In genomic region chr3:44624696-44625528, GRCh38 we compare ENCODE assay signal across 8 cellular contexts. TPM values are rescaled to one million over a fixed set of nuclear protein-coding genes. Genes with fewer than 3 reads are reported as not detected.
A peak's percentile ranks its signal among the peaks of the same experiment; 100 is the strongest.
DNase-seq lines count a peak whose midpoint lies in the region; ATAC-seq, FAIRE-seq and TF ChIP-seq lines count a peak whose summit lies in the region.

Gene ZNF197, plus strand, starts transcription at chr3:44625036. Its CDS starts 4,119 bp downstream, at chr3:44629155.

- H3K4me2 ChIP-seq in keratinocyte (ENCODE audit: control insufficient read depth, extremely low read depth, insufficient read depth, low read depth, low read length): peak within 1 kb of the TSS; percentile 91

- H3K4me3 ChIP-seq in keratinocyte (ENCODE audit: control insufficient read depth in 2 of 3, extremely low read depth in 1 of 3, insufficient read depth in 2 of 3, low read depth in 1 of 3, low read length in 3 of 3): peak within 1 kb of the TSS; percentile 79 to 97 (median 91)

- H3K36me3 Mint-ChIP-seq in WTC11: no peaks in the 10 kb centered on the region

- H3K27me3 ChIP-seq in keratinocyte (ENCODE audit: control insufficient read depth, extremely low read depth, insufficient read depth, low read length): no peaks in the 10 kb centered on the region

- peak within 1 kb of the TSS; percentile 93 for H3K27ac Mint-ChIP-seq in WTC11

- FAIRE-seq in keratinocyte (lab: Jason Lieb, UNC): peak; percentile 59

- peak; percentile 83 for DNase-seq in ACHN
- DNase-seq in NCI-H2196 (lab: John Stamatoyannopoulos, UW; ENCODE audit: unreplicated experiment): peak; percentile 79
- peak; percentile 90 for DNase-seq in WTC11 (ENCODE audit: low spot score)
- DNase-seq in central memory CD4-positive, alpha-beta T cell: peak; percentile 15
- peak; percentile 36 for DNase-seq in keratinocyte (ENCODE audit: low read depth, low spot score)
- peak; percentile 48 to 57 (median 50) for DNase-seq in stimulated activated CD4-positive, alpha-beta T cell treated with anti-CD3 and anti-CD28 coated beads, Interleukin-12 subunit alpha, Interleukin-12 subunit beta, amount 100 ng/mL, for 48 hours (ENCODE audit: low read depth in 2 of 3, low spot score in 1 of 3)

- peak within 1 kb of the TSS; percentile 97 for H2AFZ ChIP-seq in keratinocyte (ENCODE audit: control insufficient read depth, low read length)

- H3K27me3 Mint-ChIP-seq in WTC11 (ENCODE audit: low read depth): no peaks in the 10 kb centered on the region

- POLR2A ChIA-PET in WTC11 (lab: Charles Lee): interaction anchor here (1.1 to 1.7 kb wide), 3 partner anchors 24 to 104 kb away, joined by 3 to 7 read pairs (median 6); partner anchors contain the start of genes ZNF35, ZNF501 and ZNF660

- TF ChIP-seq CTCF in WTC11 (IDR thresholded peaks at IDR 0.05) (no peak), keratinocyte (optimal IDR thresholded peaks at IDR 0.05 in 1 of 3, IDR thresholded peaks at IDR 0.05 in 1 of 3, conservative IDR thresholded peaks at IDR 0.05 in 1 of 3; ENCODE audit: extremely low read depth in 1 of 3, insufficient read depth in 2 of 3, low read length in 3 of 3) (peak in 1 of 3 experiments; percentile 37)

- in situ Hi-C loops in ACHN (cut with HindIII; ENCODE audit: low pct_ligation_motif_present, low pct_unique_long_range_greater_than_20kb, low sequenced_read_pairs): no loop called here

- H3K4me1 ChIP-seq in keratinocyte (ENCODE audit: control insufficient read depth, extremely low read depth, insufficient read depth, low read length): peaks cover 8% of the 10 kb centered on the region

- H3K4me3 Mint-ChIP-seq in WTC11: peak within 1 kb of the TSS; percentile 90

- no peaks in the 10 kb centered on the region for H4K20me1 ChIP-seq in keratinocyte (ENCODE audit: control insufficient read depth, extremely low read depth, insufficient read depth, low read length)

- peaks cover 37% of the 10 kb centered on the region for H3K79me2 ChIP-seq in keratinocyte (ENCODE audit: control insufficient read depth, insufficient read depth, low read length)

- H3K9me3 ChIP-seq in keratinocyte (ENCODE audit: control insufficient read depth, low read depth, low read length): no peaks in the 10 kb centered on the region

- H3K9me1 ChIP-seq in keratinocyte (ENCODE audit: control insufficient read depth, extremely low read depth, insufficient read depth, low read length): no peaks in the 10 kb centered on the region

- dilution Hi-C loops in keratinocyte (cut with MboI; ENCODE audit: extremely low pct_ligation_motif_present, low sequenced_read_pairs): no loop called here

- CTCF ChIA-PET in WTC11 (lab: Charles Lee): interaction anchor here (0.5 to 1.7 kb wide), 2 partner anchors 23 to 885 kb away, joined by 3 to 5 read pairs; partner anchors contain the start of gene ZNF35

- ATAC-seq in HG03064 (IDR thresholded peaks at IDR 0.05; ENCODE audit: low read depth, unreplicated experiment) (peak; percentile 87), WTC11 (peak; percentile 95)

- H3K4me1 Mint-ChIP-seq in WTC11: peaks cover 11% of the 10 kb centered on the region

- H3K9me3 Mint-ChIP-seq in WTC11: no peaks in the 10 kb centered on the region

- H3K36me3 ChIP-seq in keratinocyte (ENCODE audit: control insufficient read depth in 2 of 2, extremely low read depth in 1 of 2, insufficient read depth in 2 of 2, low read length in 2 of 2): peaks cover 0 to 3% of the 10 kb centered on the region in 2 experiments

- peak; percentile 69 for TF ChIP-seq POLR2A in GM18526 (IDR thresholded peaks at IDR 0.05; ENCODE audit: extremely low read depth, insufficient read length)

- H3K27ac ChIP-seq in keratinocyte (ENCODE audit: control insufficient read depth, insufficient read depth, low read length): peak within 1 kb of the TSS; percentile 72

- peak within 1 kb of the TSS; percentile 82 for H3K9ac ChIP-seq in keratinocyte (ENCODE audit: control insufficient read depth, extremely low read depth, insufficient read depth, low read length)

TF ChIP-seq in WTC11, 78 proteins besides CTCF, POLR2A, EP300 and RAD21 (continues in another document):
- TF ChIP-seq FOXP1 (CRISPR knock-in tag; IDR thresholded peaks at IDR 0.05; ENCODE audit: borderline replicate concordance) (no peak; the same call in 1 of the 2 replicates), ETV6 (CRISPR knock-in tag; IDR thresholded peaks at IDR 0.05) (peak; percentile 96; the same call in 1 of the 2 replicates), GABPB1 (CRISPR knock-in tag; IDR thresholded peaks at IDR 0.05) (peak; percentile 37; the same call in 1 of the 2 replicates), MAX (CRISPR knock-in tag; IDR thresholded peaks at IDR 0.05) (peak; percentile 64; the same call in 1 of the 2 replicates), USF2 (CRISPR knock-in tag; IDR thresholded peaks at IDR 0.05) (no peak), E2F1 (CRISPR knock-in tag; IDR thresholded peaks at IDR 0.05) (no peak), ZNF121 (CRISPR knock-in tag; IDR thresholded peaks at IDR 0.05) (peak; percentile 21; the same call in 1 of the 2 replicates), NR3C1 (CRISPR knock-in tag; conservative IDR thresholded peaks at IDR 0.05; ENCODE audit: low read depth) (no peak), KAT7 (CRISPR knock-in tag; IDR thresholded peaks at IDR 0.05; ENCODE audit: borderline replicate concordance) (peak; percentile 64; the same call in 1 of the 2 replicates), FOXJ3 (CRISPR knock-in tag; IDR thresholded peaks at IDR 0.05; ENCODE audit: borderline replicate concordance) (no peak), ELF4 (CRISPR knock-in tag; IDR thresholded peaks at IDR 0.05; ENCODE audit: low read depth) (no peak; the same call in 1 of the 2 replicates), IRF2 (CRISPR knock-in tag; IDR thresholded peaks at IDR 0.05; ENCODE audit: borderline replicate concordance, low read depth) (no peak)
- TF ChIP-seq, protein P1, sequence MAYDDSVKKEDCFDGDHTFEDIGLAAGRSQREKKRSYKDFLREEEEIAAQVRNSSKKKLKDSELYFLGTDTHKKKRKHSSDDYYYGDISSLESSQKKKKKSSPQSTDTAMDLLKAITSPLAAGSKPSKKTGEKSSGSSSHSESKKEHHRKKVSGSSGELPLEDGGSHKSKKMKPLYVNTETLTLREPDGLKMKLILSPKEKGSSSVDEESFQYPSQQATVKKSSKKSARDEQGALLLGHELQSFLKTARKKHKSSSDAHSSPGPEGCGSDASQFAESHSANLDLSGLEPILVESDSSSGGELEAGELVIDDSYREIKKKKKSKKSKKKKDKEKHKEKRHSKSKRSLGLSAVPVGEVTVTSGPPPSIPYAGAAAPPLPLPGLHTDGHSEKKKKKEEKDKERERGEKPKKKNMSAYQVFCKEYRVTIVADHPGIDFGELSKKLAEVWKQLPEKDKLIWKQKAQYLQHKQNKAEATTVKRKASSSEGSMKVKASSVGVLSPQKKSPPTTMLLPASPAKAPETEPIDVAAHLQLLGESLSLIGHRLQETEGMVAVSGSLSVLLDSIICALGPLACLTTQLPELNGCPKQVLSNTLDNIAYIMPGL (CRISPR knock-in tag; IDR thresholded peaks at IDR 0.05): peak; percentile 77; the same call in 1 of the 2 replicates
- TF ChIP-seq, protein P2, sequence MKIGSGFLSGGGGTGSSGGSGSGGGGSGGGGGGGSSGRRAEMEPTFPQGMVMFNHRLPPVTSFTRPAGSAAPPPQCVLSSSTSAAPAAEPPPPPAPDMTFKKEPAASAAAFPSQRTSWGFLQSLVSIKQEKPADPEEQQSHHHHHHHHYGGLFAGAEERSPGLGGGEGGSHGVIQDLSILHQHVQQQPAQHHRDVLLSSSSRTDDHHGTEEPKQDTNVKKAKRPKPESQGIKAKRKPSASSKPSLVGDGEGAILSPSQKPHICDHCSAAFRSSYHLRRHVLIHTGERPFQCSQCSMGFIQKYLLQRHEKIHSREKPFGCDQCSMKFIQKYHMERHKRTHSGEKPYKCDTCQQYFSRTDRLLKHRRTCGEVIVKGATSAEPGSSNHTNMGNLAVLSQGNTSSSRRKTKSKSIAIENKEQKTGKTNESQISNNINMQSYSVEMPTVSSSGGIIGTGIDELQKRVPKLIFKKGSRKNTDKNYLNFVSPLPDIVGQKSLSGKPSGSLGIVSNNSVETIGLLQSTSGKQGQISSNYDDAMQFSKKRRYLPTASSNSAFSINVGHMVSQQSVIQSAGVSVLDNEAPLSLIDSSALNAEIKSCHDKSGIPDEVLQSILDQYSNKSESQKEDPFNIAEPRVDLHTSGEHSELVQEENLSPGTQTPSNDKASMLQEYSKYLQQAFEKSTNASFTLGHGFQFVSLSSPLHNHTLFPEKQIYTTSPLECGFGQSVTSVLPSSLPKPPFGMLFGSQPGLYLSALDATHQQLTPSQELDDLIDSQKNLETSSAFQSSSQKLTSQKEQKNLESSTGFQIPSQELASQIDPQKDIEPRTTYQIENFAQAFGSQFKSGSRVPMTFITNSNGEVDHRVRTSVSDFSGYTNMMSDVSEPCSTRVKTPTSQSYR (CRISPR knock-in tag; IDR thresholded peaks at IDR 0.05): no peak

RNA-seq across cellular contexts. Expression of gene ZNF197, which starts in this region (rescaled TPM):
- 16.4 to 19.8 TPM (median 16.4 TPM) in 3 replicates for total RNA-seq in WTC11 (2021)
- polyA plus RNA-seq in keratinocyte: 6.3 to 8.8 TPM (median 8.0 TPM) in 3 replicates
- polyA plus RNA-seq in keratinocyte (2011; ENCODE audit: low read depth): 5.5 TPM
- polyA plus RNA-seq in keratinocyte (2011; cell fraction: cytosol; rRNA removed): 4.9 and 6.7 TPM in 2 replicates
- 7.5 and 8.6 TPM in 2 replicates for polyA plus RNA-seq in keratinocyte (2011; cell fraction: nucleus; rRNA removed)
- polyA plus RNA-seq in keratinocyte (2012; ENCODE audit: low replicate concordance): 7.7 and 9.5 TPM in 2 replicates
- polyA minus RNA-seq in keratinocyte: 6.7 to 12.3 TPM (median 12.1 TPM) in 3 replicates
- 6.9 TPM for polyA minus RNA-seq in keratinocyte (2011; cell fraction: cytosol; rRNA and poly(A)+ RNA removed)
- 7.6 and 15.0 TPM in 2 replicates for polyA minus RNA-seq in keratinocyte (2011; cell fraction: nucleus; rRNA and poly(A)+ RNA removed)

Comparison
In these comparisons a context has a peak if more than half of its experiments do, and no peak if none do; other contexts are left out.
1. Peak in every context shown above with its lines: DNase-seq, ATAC-seq, H3K4me3 ChIP-seq and H3K27ac ChIP-seq.
2. DNase-seq: peak in every context shown above with its lines; median percentile 90 in WTC11; 83 in ACHN; 79 in NCI-H2196; 50 in stimulated activated CD4-positive, alpha-beta T cell treated with anti-CD3 and anti-CD28 coated beads, Interleukin-12 subunit alpha, Interleukin-12 subunit beta, amount 100 ng/mL, for 48 hours; 36 in keratinocyte; 15 in central memory CD4-positive, alpha-beta T cell.